In genomic region chr1:159891275-159892157, GRCh38 we compare ENCODE assay signal across 8 cellular contexts. TPM values are rescaled to one million over a fixed set of nuclear protein-coding genes. Genes with fewer than 3 reads are reported as not detected.
A peak's percentile ranks its signal among the peaks of the same experiment; 100 is the strongest.
DNase-seq lines count a peak whose midpoint lies in the region; ATAC-seq and TF ChIP-seq lines count a peak whose summit lies in the region.

No MANE protein-coding gene starts in this region.

- no peaks in the 10 kb centered on the region for H3K36me3 ChIP-seq in GM06990 (ENCODE audit: control insufficient read depth, insufficient read depth, low read length)

- intact Hi-C loops in left cardiac atrium (cut with DNase I): loop anchor here (1.0 to 5.0 kb wide), 3 partner anchors 89 to 109 kb away; partner anchors contain the start of genes DUSP23 (in 1 of the 2) and FCRL6 (in 1 of the 2)

- peak; percentile 98 for TF ChIP-seq CTCF in GM06990 (IDR thresholded peaks at IDR 0.05; ENCODE audit: insufficient read depth, low read length, poor library complexity, severe bottlenecking)
- TF ChIP-seq CTCF in retinal pigment epithelial cell (conservative IDR thresholded peaks at IDR 0.05; ENCODE audit: low read depth, low read length): peak; percentile 97

- H3K4me3 ChIP-seq in GM06990 (replicated peaks; ENCODE audit: low read depth, low read length) (no peak overlapping the region), retinal pigment epithelial cell (ENCODE audit: low read length) (no peak overlapping the region)

- no peaks in the 10 kb centered on the region for H3K27me3 ChIP-seq in GM06990 (replicated peaks; ENCODE audit: control insufficient read depth, insufficient read depth, low read length)

- peak; percentile 71 for ATAC-seq in HG02571 (IDR thresholded peaks at IDR 0.05; ENCODE audit: unreplicated experiment)
- ATAC-seq in left cardiac atrium: peak; percentile 88 to 94
- no peak for ATAC-seq in GM21390 (IDR thresholded peaks at IDR 0.05; ENCODE audit: unreplicated experiment)

- DNase-seq in GM06990 (ENCODE audit: extremely low read depth, insufficient read length) (peak; percentile 78), NCI-H1436 (lab: John Stamatoyannopoulos, UW) (peak; percentile 89), T-helper 1 cell (peak; percentile 36 to 76 (median 66)), left cardiac atrium (peak; percentile 87), retinal pigment epithelial cell (ENCODE audit: low read depth) (peak; percentile 75)
- peak; percentile 55 for DNase-seq in activated naive CD8-positive, alpha-beta T cell treated with anti-CD3 and anti-CD28 coated beads, Interleukin-2, amount 50 U/mL, for 16 hours (ENCODE audit: low read depth, low spot score)

RNA-seq across cellular contexts. Expression of gene CFAP45, which starts 8.4 kb away (rescaled TPM):
- 1 to 10 TPM; 1.6 to 2.0 TPM for total RNA-seq in left cardiac atrium

RNA-seq across cellular contexts. Expression of gene VSIG8, which starts 29.1 kb away (rescaled TPM):
- total RNA-seq in left cardiac atrium: not detected

RNA-seq across cellular contexts. Expression of gene TAGLN2, which starts 33.8 kb away (rescaled TPM):
- total RNA-seq in left cardiac atrium: 100 to 1,000 TPM; 201 to 276 TPM

RNA-seq across cellular contexts. Expression of gene IGSF9, which starts 53.9 kb away (rescaled TPM):
- total RNA-seq in left cardiac atrium: 1 to 10 TPM; 1.4 to 3.3 TPM
